Comparison of ENCODE assay signal across 33 cellular contexts in the genomic region with DNA sequence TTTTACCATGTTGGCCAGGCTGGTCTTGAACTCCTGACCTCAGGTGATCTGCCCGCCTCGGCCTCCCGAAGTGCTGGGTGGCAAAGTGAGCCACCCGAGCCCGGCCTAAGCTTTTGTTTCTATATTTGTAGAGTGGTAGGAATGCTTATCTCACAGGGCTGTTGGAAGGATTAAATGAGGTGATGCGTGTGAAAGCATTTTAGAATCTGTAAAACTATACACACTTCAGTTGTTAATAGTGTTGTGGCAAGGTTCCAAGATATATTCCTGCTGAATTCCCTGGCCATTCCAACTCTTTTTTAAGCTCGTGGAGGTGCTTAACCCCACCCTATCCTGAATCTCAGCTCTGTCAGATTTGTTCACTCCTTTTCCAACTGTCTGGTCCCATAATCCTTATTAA.
"Had no signal": no experiment of that assay in that cellular context is flagged by ENCODE, and none has a peak within 500 bp of the region (broad histone marks: within the 10 kb centered on the region; RNA-seq: fewer than 3 reads in every experiment).

No MANE protein-coding gene starts in this region.

- H3K4me3 ChIP-seq: esophagus muscularis mucosa, left ventricle myocardium inferior, ovary, sigmoid colon, stomach, thyroid gland, upper lobe of left lung, vagina had no signal

- FAIRE-seq: bronchial epithelial cell, colon, islet of Langerhans, small intestine had no signal

- H3K4me3 Mint-ChIP-seq: activated CD4-positive, alpha-beta T cell treated with anti-CD3 and anti-CD28 coated beads, Interleukin-2, amount 10 ng/mL, durations not matched to agents 7 days and 5 days; activated CD8-positive, alpha-beta T cell treated with anti-CD3 and anti-CD28 coated beads for 36 hours; activated naive CD8-positive, alpha-beta T cell treated with anti-CD3 and anti-CD28 coated beads, Interleukin-2, amount 50 U/mL, for 24 hours; activated T-cell treated with anti-CD3 and anti-CD28 coated beads, Interleukin-2, amount 50 U/mL, for 4 hours; activated T-helper 17 cell treated with anti-CD3 and anti-CD28 coated beads, Interleukin-2, amount 50 U/mL, for 72 hours; mesothelial cell of epicardium; stimulated activated memory B cell treated with anti-CD40 and anti-IgM and Interleukin-4, amounts not matched to agents 10 μg/mL and 1 μg/mL and 100 μg/mL, for 72 hours; T-helper 17 cell had no signal

- H3K27me3 Mint-ChIP-seq: activated T-helper 17 cell treated with anti-CD3 and anti-CD28 coated beads, Interleukin-2, amount 50 U/mL, for 72 hours; naive B cell; progenitor cell of endocrine pancreas; stimulated activated memory B cell treated with anti-CD40 and anti-IgM and Interleukin-4, amounts not matched to agents 10 μg/mL and 1 μg/mL and 100 μg/mL, for 72 hours; T-helper 17 cell had no signal

- DNase-seq: activated CD4-positive, alpha-beta T cell treated with anti-CD3 and anti-CD28 coated beads for 1 hour; activated CD4-positive, alpha-beta T cell treated with anti-CD3 and anti-CD28 coated beads, Interleukin-2, amount 10 ng/mL, durations not matched to agents 7 days and 5 days; activated CD8-positive, alpha-beta T cell treated with anti-CD3 and anti-CD28 coated beads for 36 hours; activated gamma-delta T cell treated with Interleukin-2 at 50 U/mL for 16 hours; activated naive CD4-positive, alpha-beta T cell treated with anti-CD3 and anti-CD28 coated beads, Interleukin-2, amount 50 U/mL, for 16 hours; activated naive CD8-positive, alpha-beta T cell treated with anti-CD3 and anti-CD28 coated beads, Interleukin-2, amount 50 U/mL, for 24 hours; activated T-cell treated with anti-CD3 and anti-CD28 coated beads, Interleukin-2, amount 50 U/mL, for 4 hours; amygdala; dermis blood vessel endothelial cell; effector CD4-positive, alpha-beta T cell; foreskin keratinocyte; left ventricle myocardium inferior; mammary epithelial cell; ovary; sigmoid colon; stimulated activated CD4-positive, alpha-beta T cell treated with anti-CD3 and anti-CD28 coated beads, Interleukin-4, amount 100 ng/mL, for 4 hours; stimulated activated CD8-positive, alpha-beta memory T cell treated with anti-CD3 and anti-CD28 coated beads, Interleukin-4, amount 100 ng/mL, for 48 hours; stomach; T-helper 17 cell; T1000; thyroid gland; upper lobe of left lung had no signal

- H3K9me3 Mint-ChIP-seq: activated CD4-positive, alpha-beta T cell treated with anti-CD3 and anti-CD28 coated beads, Interleukin-2, amount 10 ng/mL, durations not matched to agents 7 days and 5 days; activated CD8-positive, alpha-beta T cell treated with anti-CD3 and anti-CD28 coated beads for 36 hours; activated naive CD8-positive, alpha-beta T cell treated with anti-CD3 and anti-CD28 coated beads, Interleukin-2, amount 50 U/mL, for 24 hours; activated T-cell treated with anti-CD3 and anti-CD28 coated beads, Interleukin-2, amount 50 U/mL, for 4 hours; activated T-helper 17 cell treated with anti-CD3 and anti-CD28 coated beads, Interleukin-2, amount 50 U/mL, for 72 hours; mesothelial cell of epicardium; naive B cell; stimulated activated memory B cell treated with anti-CD40 and anti-IgM and Interleukin-4, amounts not matched to agents 10 μg/mL and 1 μg/mL and 100 μg/mL, for 72 hours had no signal

- H3K4me1 Mint-ChIP-seq: activated CD4-positive, alpha-beta T cell treated with anti-CD3 and anti-CD28 coated beads, Interleukin-2, amount 10 ng/mL, durations not matched to agents 7 days and 5 days; activated T-helper 17 cell treated with anti-CD3 and anti-CD28 coated beads, Interleukin-2, amount 50 U/mL, for 72 hours had no signal

- H3K36me3 ChIP-seq: esophagus muscularis mucosa, left ventricle myocardium inferior, ovary, sigmoid colon, stomach, thyroid gland, upper lobe of left lung, vagina had no signal

- H3K27ac ChIP-seq: esophagus muscularis mucosa, foreskin keratinocyte, left ventricle myocardium inferior, ovary, sigmoid colon, stomach, thyroid gland, upper lobe of left lung, vagina had no signal

- H3K27me3 ChIP-seq: esophagus muscularis mucosa, foreskin keratinocyte, ovary, sigmoid colon, stomach, thyroid gland, upper lobe of left lung, vagina had no signal

- H3K36me3 Mint-ChIP-seq: mesothelial cell of epicardium; naive B cell; stimulated activated memory B cell treated with anti-CD40 and anti-IgM and Interleukin-4, amounts not matched to agents 10 μg/mL and 1 μg/mL and 100 μg/mL, for 72 hours had no signal

- H3K27ac Mint-ChIP-seq: activated CD4-positive, alpha-beta T cell treated with anti-CD3 and anti-CD28 coated beads, Interleukin-2, amount 10 ng/mL, durations not matched to agents 7 days and 5 days; activated CD8-positive, alpha-beta T cell treated with anti-CD3 and anti-CD28 coated beads for 36 hours; activated naive CD8-positive, alpha-beta T cell treated with anti-CD3 and anti-CD28 coated beads, Interleukin-2, amount 50 U/mL, for 24 hours; activated T-helper 17 cell treated with anti-CD3 and anti-CD28 coated beads, Interleukin-2, amount 50 U/mL, for 72 hours; progenitor cell of endocrine pancreas; stimulated activated memory B cell treated with anti-CD40 and anti-IgM and Interleukin-4, amounts not matched to agents 10 μg/mL and 1 μg/mL and 100 μg/mL, for 72 hours; T-helper 17 cell had no signal

- H3K9me3 ChIP-seq: esophagus muscularis mucosa, left ventricle myocardium inferior, ovary, sigmoid colon, stomach, thyroid gland, upper lobe of left lung, vagina had no signal

- ATAC-seq: activated CD8-positive, alpha-beta T cell treated with anti-CD3 and anti-CD28 coated beads for 36 hours; activated naive CD8-positive, alpha-beta T cell treated with anti-CD3 and anti-CD28 coated beads, Interleukin-2, amount 50 U/mL, for 24 hours; activated T-cell treated with anti-CD3 and anti-CD28 coated beads, Interleukin-2, amount 50 U/mL, for 4 hours; activated T-helper 17 cell treated with anti-CD3 and anti-CD28 coated beads, Interleukin-2, amount 50 U/mL, for 72 hours; foreskin keratinocyte; T-helper 17 cell had no signal
